ENCODE assay signal across 36 cellular contexts in the genomic region with DNA sequence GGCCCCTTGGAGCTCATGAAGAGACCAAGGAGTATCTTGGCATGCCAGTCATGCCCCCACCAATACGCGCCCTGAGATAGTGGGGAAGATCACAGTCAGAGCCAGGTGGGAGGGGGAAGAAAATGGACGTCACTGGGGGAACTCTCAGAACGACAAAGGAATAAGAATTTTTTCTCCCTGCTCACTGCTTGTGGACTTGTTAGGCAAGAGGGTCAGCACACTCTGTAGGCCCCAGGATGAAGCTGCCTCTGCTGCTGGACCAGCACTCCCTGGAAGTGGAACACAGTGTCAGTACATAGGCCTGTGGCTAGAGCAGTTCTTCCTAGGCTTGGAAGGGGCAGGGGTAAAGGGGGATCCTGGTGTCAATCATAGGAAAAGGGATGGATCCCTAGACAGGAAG. TPM values are rescaled to one million over a fixed set of nuclear protein-coding genes. Genes with fewer than 3 reads are reported as not detected.
"Had no signal": no experiment of that assay in that cellular context is flagged by ENCODE, and none has a peak within 500 bp of the region (broad histone marks: within the 10 kb centered on the region; RNA-seq: fewer than 3 reads in every experiment).

No MANE protein-coding gene starts in this region.

- H3K4me3 Mint-ChIP-seq: activated B cell treated with CpG ODN at 0.5 μM for 24 hours; activated CD4-positive, alpha-beta memory T cell treated with anti-CD3 and anti-CD28 coated beads for 36 hours; activated CD4-positive, alpha-beta T cell treated with anti-CD3 and anti-CD28 coated beads, Interleukin-2, amount 10 ng/mL, durations not matched to agents 24 days and 14 days; activated CD8-positive, alpha-beta T cell treated with anti-CD3 and anti-CD28 coated beads for 36 hours; activated naive CD4-positive, alpha-beta T cell treated with anti-CD3 and anti-CD28 coated beads for 36 hours; activated naive CD8-positive, alpha-beta T cell treated with anti-CD3 and anti-CD28 coated beads for 36 hours; activated T-cell treated with anti-CD3 and anti-CD28 coated beads, Interleukin-2, amount 50 U/mL, for 4 hours; activated T-cell treated with anti-CD3 and anti-CD28 coated beads, Interleukin-2, amount 50 U/mL, for 72 hours; activated T-helper 1 cell treated with anti-CD3 and anti-CD28 coated beads, Interleukin-12 subunit alpha, Interleukin-12 subunit beta, Interleukin-2, Interleukin-4 antibody, amounts not matched to agents 30 ng/mL and 10 ng/mL and 1 ng/mL, durations not matched to agents 14 hours and 24 hours and 36 hours; activated T-helper 17 cell treated with anti-CD3 and anti-CD28 coated beads, Interleukin-2, amount 50 U/mL, for 72 hours; T-helper 1 cell treated with Interleukin-12 subunit alpha and Interleukin-12 subunit beta and Interleukin-4 antibody, amounts not matched to agents 30 μg/mL and 1 μg/mL, for 36 hours; T-helper 2 cell treated with Interferon-gamma antibody and Interleukin-4, amounts not matched to agents 5 μg/mL and 100 μg/mL, for 36 hours had no signal

- H3K9me3 Mint-ChIP-seq: activated CD4-positive, alpha-beta T cell treated with anti-CD3 and anti-CD28 coated beads, Interleukin-2, amount 10 ng/mL, durations not matched to agents 24 days and 14 days; T-helper 1 cell treated with Interleukin-12 subunit alpha and Interleukin-12 subunit beta and Interleukin-4 antibody, amounts not matched to agents 30 μg/mL and 1 μg/mL, for 36 hours had no signal

- ATAC-seq: activated CD8-positive, alpha-beta T cell treated with anti-CD3 and anti-CD28 coated beads for 36 hours; activated naive CD4-positive, alpha-beta T cell treated with anti-CD3 and anti-CD28 coated beads, Interleukin-2, amount 50 U/mL, for 72 hours; activated T-cell treated with anti-CD3 and anti-CD28 coated beads, Interleukin-2, amount 50 U/mL, for 4 hours; activated T-cell treated with anti-CD3 and anti-CD28 coated beads, Interleukin-2, amount 50 U/mL, for 72 hours; activated T-helper 17 cell treated with anti-CD3 and anti-CD28 coated beads, Interleukin-2, amount 50 U/mL, for 72 hours; body of pancreas had no signal

- H3K27me3 Mint-ChIP-seq: activated B cell treated with CpG ODN at 0.5 μM for 24 hours; activated CD4-positive, alpha-beta memory T cell treated with anti-CD3 and anti-CD28 coated beads for 36 hours; activated CD8-positive, alpha-beta T cell treated with anti-CD3 and anti-CD28 coated beads for 36 hours; activated naive CD8-positive, alpha-beta T cell treated with anti-CD3 and anti-CD28 coated beads for 36 hours had no signal

- H3K4me1 Mint-ChIP-seq: activated B cell treated with CpG ODN at 0.5 μM for 24 hours; activated CD4-positive, alpha-beta T cell treated with anti-CD3 and anti-CD28 coated beads, Interleukin-2, amount 10 ng/mL, durations not matched to agents 24 days and 14 days; activated naive CD8-positive, alpha-beta T cell treated with anti-CD3 and anti-CD28 coated beads for 36 hours; activated T-helper 17 cell treated with anti-CD3 and anti-CD28 coated beads, Interleukin-2, amount 50 U/mL, for 72 hours had no signal

- H3K36me3 Mint-ChIP-seq: activated naive CD8-positive, alpha-beta T cell treated with anti-CD3 and anti-CD28 coated beads for 36 hours had no signal

- DNase-seq: activated B cell treated with CpG ODN at 0.5 μM for 24 hours; activated CD4-positive, alpha-beta memory T cell treated with anti-CD3 and anti-CD28 coated beads for 36 hours; activated CD4-positive, alpha-beta T cell treated with anti-CD3 and anti-CD28 coated beads for 4 hours; activated CD4-positive, alpha-beta T cell treated with anti-CD3 and anti-CD28 coated beads, Interleukin-2, amount 10 ng/mL, durations not matched to agents 24 days and 14 days; activated CD4-positive, alpha-beta T cell treated with anti-CD3 and anti-CD28 coated beads, Interleukin-2, amount 50 U/mL, for 1 hour; activated CD4-positive, alpha-beta T cell treated with anti-CD3 and anti-CD28 coated beads, Interleukin-2, amount 50 U/mL, for 4 hours; activated CD4-positive, CD25-positive, alpha-beta regulatory T cell treated with anti-CD3 and anti-CD28 coated beads, Interleukin-2, amount 50 U/mL, for 72 hours; activated CD8-positive, alpha-beta T cell treated with anti-CD3 and anti-CD28 coated beads for 36 hours; activated effector memory CD4-positive, alpha-beta T cell treated with anti-CD3 and anti-CD28 coated beads, Interleukin-2, amount 50 U/mL, for 16 hours; activated gamma-delta T cell treated with Interleukin-2 at 50 U/mL for 16 hours; activated naive CD4-positive, alpha-beta T cell; activated naive CD4-positive, alpha-beta T cell treated with anti-CD3 and anti-CD28 coated beads for 36 hours; activated naive CD4-positive, alpha-beta T cell treated with anti-CD3 and anti-CD28 coated beads, Interleukin-2, amount 50 U/mL, for 16 hours; activated naive CD8-positive, alpha-beta T cell treated with anti-CD3 and anti-CD28 coated beads for 36 hours; activated T-cell treated with anti-CD3 and anti-CD28 coated beads for 4 hours; activated T-cell treated with anti-CD3 and anti-CD28 coated beads, Interleukin-2, amount 50 U/mL, for 1 hour; activated T-cell treated with anti-CD3 and anti-CD28 coated beads, Interleukin-2, amount 50 U/mL, for 4 hours; activated T-cell treated with anti-CD3 and anti-CD28 coated beads, Interleukin-2, amount 50 U/mL, for 72 hours; adrenal gland; amniotic stem cell; aorta; body of pancreas; brain microvascular endothelial cell; central memory CD4-positive, alpha-beta T cell; SW 1271; T-helper 1 cell; T-helper 2 cell; T-helper 9 cell had no signal

- H3K27ac Mint-ChIP-seq: activated B cell treated with CpG ODN at 0.5 μM for 24 hours; activated CD4-positive, alpha-beta memory T cell treated with anti-CD3 and anti-CD28 coated beads for 36 hours; activated CD4-positive, alpha-beta T cell treated with anti-CD3 and anti-CD28 coated beads, Interleukin-2, amount 10 ng/mL, durations not matched to agents 24 days and 14 days; activated CD8-positive, alpha-beta T cell treated with anti-CD3 and anti-CD28 coated beads for 36 hours; activated naive CD4-positive, alpha-beta T cell treated with anti-CD3 and anti-CD28 coated beads for 36 hours; activated naive CD4-positive, alpha-beta T cell treated with anti-CD3 and anti-CD28 coated beads, Interleukin-2, amount 50 U/mL, for 72 hours; activated naive CD8-positive, alpha-beta T cell treated with anti-CD3 and anti-CD28 coated beads for 36 hours; activated T-cell treated with anti-CD3 and anti-CD28 coated beads, Interleukin-2, amount 50 U/mL, for 72 hours; activated T-helper 1 cell treated with anti-CD3 and anti-CD28 coated beads, Interleukin-12 subunit alpha, Interleukin-12 subunit beta, Interleukin-2, Interleukin-4 antibody, amounts not matched to agents 30 ng/mL and 10 ng/mL and 1 ng/mL, durations not matched to agents 14 hours and 24 hours and 36 hours; activated T-helper 17 cell treated with anti-CD3 and anti-CD28 coated beads, Interleukin-2, amount 50 U/mL, for 72 hours; T-helper 1 cell treated with Interleukin-12 subunit alpha and Interleukin-12 subunit beta and Interleukin-4 antibody, amounts not matched to agents 30 μg/mL and 1 μg/mL, for 36 hours; T-helper 2 cell treated with Interferon-gamma antibody and Interleukin-4, amounts not matched to agents 5 μg/mL and 100 μg/mL, for 36 hours had no signal

RNA-seq across cellular contexts. Expression of gene DRGX, which starts 46.5 kb away (rescaled TPM):
- total RNA-seq: activated B cell treated with CpG ODN at 0.5 μM for 24 hours; activated CD4-positive, alpha-beta memory T cell treated with anti-CD3 and anti-CD28 coated beads for 36 hours; activated CD8-positive, alpha-beta T cell treated with anti-CD3 and anti-CD28 coated beads for 36 hours; activated naive CD4-positive, alpha-beta T cell treated with anti-CD3 and anti-CD28 coated beads for 36 hours; activated naive CD4-positive, alpha-beta T cell treated with anti-CD3 and anti-CD28 coated beads, Interleukin-2, amount 50 U/mL, for 72 hours; activated naive CD8-positive, alpha-beta T cell treated with anti-CD3 and anti-CD28 coated beads for 36 hours; activated T-cell treated with anti-CD3 and anti-CD28 coated beads, Interleukin-2, amount 50 U/mL, for 4 hours; activated T-cell treated with anti-CD3 and anti-CD28 coated beads, Interleukin-2, amount 50 U/mL, for 72 hours; activated T-helper 1 cell treated with anti-CD3 and anti-CD28 coated beads, Interleukin-12 subunit alpha, Interleukin-12 subunit beta, Interleukin-2, Interleukin-4 antibody, amounts not matched to agents 30 ng/mL and 10 ng/mL and 1 ng/mL, durations not matched to agents 14 hours and 24 hours and 36 hours; activated T-helper 17 cell treated with anti-CD3 and anti-CD28 coated beads, Interleukin-2, amount 50 U/mL, for 72 hours; aorta; astrocyte; body of pancreas; breast epithelium; cardiac septum had no signal

RNA-seq across cellular contexts. Expression of gene C10orf71, which starts 50.4 kb away (rescaled TPM):
- total RNA-seq: activated B cell treated with CpG ODN at 0.5 μM for 24 hours; activated CD4-positive, alpha-beta memory T cell treated with anti-CD3 and anti-CD28 coated beads for 36 hours; activated CD4-positive, alpha-beta T cell treated with anti-CD3 and anti-CD28 coated beads, Interleukin-2, amount 10 ng/mL, durations not matched to agents 24 days and 14 days; activated CD8-positive, alpha-beta T cell treated with anti-CD3 and anti-CD28 coated beads for 36 hours; activated naive CD4-positive, alpha-beta T cell treated with anti-CD3 and anti-CD28 coated beads for 36 hours; activated naive CD4-positive, alpha-beta T cell treated with anti-CD3 and anti-CD28 coated beads, Interleukin-2, amount 50 U/mL, for 72 hours; activated naive CD8-positive, alpha-beta T cell treated with anti-CD3 and anti-CD28 coated beads for 36 hours; activated T-cell treated with anti-CD3 and anti-CD28 coated beads, Interleukin-2, amount 50 U/mL, for 4 hours; activated T-cell treated with anti-CD3 and anti-CD28 coated beads, Interleukin-2, amount 50 U/mL, for 72 hours; activated T-helper 1 cell treated with anti-CD3 and anti-CD28 coated beads, Interleukin-12 subunit alpha, Interleukin-12 subunit beta, Interleukin-2, Interleukin-4 antibody, amounts not matched to agents 30 ng/mL and 10 ng/mL and 1 ng/mL, durations not matched to agents 14 hours and 24 hours and 36 hours; activated T-helper 17 cell treated with anti-CD3 and anti-CD28 coated beads, Interleukin-2, amount 50 U/mL, for 72 hours; astrocyte; breast epithelium had no signal
